In genomic region chr16:57801856-57802634, GRCh38 we compare ENCODE assay signal across 8 cellular contexts. TPM values are rescaled to one million over a fixed set of nuclear protein-coding genes. Genes with fewer than 3 reads are reported as not detected.
DNase-seq lines count a peak whose midpoint lies in the region; ATAC-seq and TF ChIP-seq lines count a peak whose summit lies in the region.

KIFC3 (minus strand) TSS chr16:57802491; CDS start chr16:57798243, 4,248 bp downstream.

- peak; percentile 73 to 78 for ATAC-seq in stimulated activated naive B cell treated with anti-CD40 and anti-IgM and Interleukin-4, amounts not matched to agents 10 μg/mL and 1 μg/mL and 100 μg/mL, for 72 hours (replicated peaks)
- ATAC-seq in HG02973 (IDR thresholded peaks at IDR 0.05; ENCODE audit: unreplicated experiment) = no peak

- H3K27ac Mint-ChIP-seq in nephron = peak within 1 kb of the TSS; percentile 82 to 92 (median 87)
- peak within 1 kb of the TSS; percentile 85 for H3K27ac Mint-ChIP-seq in stimulated activated naive B cell treated with anti-CD40 and anti-IgM and Interleukin-4, amounts not matched to agents 10 μg/mL and 1 μg/mL and 100 μg/mL, for 72 hours

- H3K9me3 ChIP-seq in HAP-1 = no peaks in the 10 kb centered on the region
- H3K9me3 ChIP-seq in SJCRH30 (replicated peaks) = no peaks in the 10 kb centered on the region

- in situ Hi-C loops in HAP-1 (cut with MboI; ENCODE audit: low sequenced_read_pairs) = no loop called here

- H3K27me3 ChIP-seq in HAP-1 (ENCODE audit: low read depth) (no peaks in the 10 kb centered on the region), SJCRH30 (no peaks in the 10 kb centered on the region)

- H3K4me1 ChIP-seq in HAP-1 (peaks cover 6% of the 10 kb centered on the region), SJCRH30 (peaks cover 42% of the 10 kb centered on the region)

- TF ChIP-seq CTCF in AG09309 (IDR thresholded peaks at IDR 0.05; ENCODE audit: control insufficient read depth, insufficient read depth, low read depth, low read length, missing control alignments) (no peak), foreskin fibroblast (IDR thresholded peaks at IDR 0.05; ENCODE audit: low read depth, low read length) (no peak), nephron (IDR thresholded peaks at IDR 0.05; ENCODE audit: unreplicated experiment in 3 of 3) (no peak)

- H3K36me3 ChIP-seq in HAP-1 (replicated peaks) (no peaks in the 10 kb centered on the region), SJCRH30 (no peaks in the 10 kb centered on the region)

- H3K9me3 Mint-ChIP-seq in nephron = no peaks in the 10 kb centered on the region
- no peaks in the 10 kb centered on the region for H3K9me3 Mint-ChIP-seq in stimulated activated naive B cell treated with anti-CD40 and anti-IgM and Interleukin-4, amounts not matched to agents 10 μg/mL and 1 μg/mL and 100 μg/mL, for 72 hours

- H3K4me1 Mint-ChIP-seq in nephron = peaks cover 64% of the 10 kb centered on the region
- peaks cover 22 to 32% of the 10 kb centered on the region in 2 donors for H3K4me1 Mint-ChIP-seq in stimulated activated naive B cell treated with anti-CD40 and anti-IgM and Interleukin-4, amounts not matched to agents 10 μg/mL and 1 μg/mL and 100 μg/mL, for 72 hours

- H3K27ac ChIP-seq in SJCRH30 = peak within 1 kb of the TSS; percentile 16

- H3K36me3 Mint-ChIP-seq in nephron (ENCODE audit: low read depth) = no peaks in the 10 kb centered on the region
- peaks cover 0 to 3% of the 10 kb centered on the region in 2 donors for H3K36me3 Mint-ChIP-seq in stimulated activated naive B cell treated with anti-CD40 and anti-IgM and Interleukin-4, amounts not matched to agents 10 μg/mL and 1 μg/mL and 100 μg/mL, for 72 hours

- peaks cover 11% of the 10 kb centered on the region for H3K27me3 Mint-ChIP-seq in nephron (ENCODE audit: low read depth)
- H3K27me3 Mint-ChIP-seq in stimulated activated naive B cell treated with anti-CD40 and anti-IgM and Interleukin-4, amounts not matched to agents 10 μg/mL and 1 μg/mL and 100 μg/mL, for 72 hours = peaks cover 52 to 62% of the 10 kb centered on the region in 2 donors

- peak within 1 kb of the TSS; percentile 82 for H3K4me3 ChIP-seq in AG09309 (ENCODE audit: control insufficient read depth, low read depth, low read length)
- H3K4me3 ChIP-seq in HAP-1 = peak within 1 kb of the TSS; percentile 43
- peak within 1 kb of the TSS; percentile 77 for H3K4me3 ChIP-seq in SJCRH30
- H3K4me3 ChIP-seq in foreskin fibroblast (ENCODE audit: low read depth in 1 of 2, low read length in 2 of 2) = peak within 1 kb of the TSS; percentile 75 to 81

- peak within 1 kb of the TSS; percentile 82 to 94 (median 85) for H3K4me3 Mint-ChIP-seq in nephron
- H3K4me3 Mint-ChIP-seq in stimulated activated naive B cell treated with anti-CD40 and anti-IgM and Interleukin-4, amounts not matched to agents 10 μg/mL and 1 μg/mL and 100 μg/mL, for 72 hours = peak within 1 kb of the TSS; percentile 87 to 89

- DNase-seq in AG09309 (ENCODE audit: low read depth) (no peak), HAP-1 (ENCODE audit: low spot score in 2 of 2) (peak; percentile 26 to 84), SJCRH30 (peak; percentile 77 to 83), foreskin fibroblast (peak; percentile 77 to 91)
- DNase-seq in activated gamma-delta T cell treated with anti-CD3 and anti-CD28 coated beads, Interleukin-2, amount 50 U/mL, for 16 hours (ENCODE audit: low read depth) = peak; percentile 66
- peak; percentile 21 for DNase-seq in stimulated activated naive B cell treated with anti-CD40 and anti-IgM and Interleukin-4, amounts not matched to agents 10 μg/mL and 1 μg/mL and 100 μg/mL, for 72 hours

RNA-seq across cellular contexts. Expression of gene KIFC3, which starts in this region (rescaled TPM):
- total RNA-seq in SJCRH30 (2014; rRNA removed; shearing (Covaris generic)) = 11.4 and 11.8 TPM in 2 replicates
